19 cellular contexts compared by ENCODE assay signal in genomic region chr20:61667056-61667792, GRCh38.
"Had no signal": no experiment of that assay in that cellular context is flagged by ENCODE, and none has a peak within 500 bp of the region (broad histone marks: within the 10 kb centered on the region; RNA-seq: fewer than 3 reads in every experiment).

No MANE protein-coding gene starts in this region.

- H3K4me1 ChIP-seq: SJSA1 had no signal

- H3K27ac ChIP-seq: KMS-11, SJSA1, SK-N-MC had no signal

- DNase-seq: Kasumi-1, MM.1S, NCI-H1092 treated with DMSO at 0.1 percent for 48 hours, NCI-H1436, NCI-H2029, NCI-H2081 treated with DMSO at 0.1 percent for 48 hours, NCI-H2171, NCI-H226, NCI-H446, NCI-H510A, NCI-H524 treated with DMSO at 0.1 percent for 48 hours, NCI-H774, SHP77 treated with DMSO at 0.1 percent for 48 hours had no signal

- H3K27ac Mint-ChIP-seq: IgD-negative memory B cell had no signal

- H3K36me3 ChIP-seq: SJSA1 had no signal

- ATAC-seq: K562 had no signal

- H3K4me2 ChIP-seq: KMS-11 had no signal

- H3K4me3 ChIP-seq: K562, SJSA1, SK-N-MC had no signal

- FAIRE-seq: K562, RCC 7860 had no signal

- H3K9me3 ChIP-seq: SJSA1 had no signal

- H3K4me3 Mint-ChIP-seq: IgD-negative memory B cell had no signal

- H3K36me3 Mint-ChIP-seq: IgD-negative memory B cell had no signal

- H3K9ac ChIP-seq: KMS-11 had no signal

- H3K4me1 Mint-ChIP-seq: IgD-negative memory B cell had no signal
